16 cellular contexts compared by ENCODE assay signal in the genomic region with DNA sequence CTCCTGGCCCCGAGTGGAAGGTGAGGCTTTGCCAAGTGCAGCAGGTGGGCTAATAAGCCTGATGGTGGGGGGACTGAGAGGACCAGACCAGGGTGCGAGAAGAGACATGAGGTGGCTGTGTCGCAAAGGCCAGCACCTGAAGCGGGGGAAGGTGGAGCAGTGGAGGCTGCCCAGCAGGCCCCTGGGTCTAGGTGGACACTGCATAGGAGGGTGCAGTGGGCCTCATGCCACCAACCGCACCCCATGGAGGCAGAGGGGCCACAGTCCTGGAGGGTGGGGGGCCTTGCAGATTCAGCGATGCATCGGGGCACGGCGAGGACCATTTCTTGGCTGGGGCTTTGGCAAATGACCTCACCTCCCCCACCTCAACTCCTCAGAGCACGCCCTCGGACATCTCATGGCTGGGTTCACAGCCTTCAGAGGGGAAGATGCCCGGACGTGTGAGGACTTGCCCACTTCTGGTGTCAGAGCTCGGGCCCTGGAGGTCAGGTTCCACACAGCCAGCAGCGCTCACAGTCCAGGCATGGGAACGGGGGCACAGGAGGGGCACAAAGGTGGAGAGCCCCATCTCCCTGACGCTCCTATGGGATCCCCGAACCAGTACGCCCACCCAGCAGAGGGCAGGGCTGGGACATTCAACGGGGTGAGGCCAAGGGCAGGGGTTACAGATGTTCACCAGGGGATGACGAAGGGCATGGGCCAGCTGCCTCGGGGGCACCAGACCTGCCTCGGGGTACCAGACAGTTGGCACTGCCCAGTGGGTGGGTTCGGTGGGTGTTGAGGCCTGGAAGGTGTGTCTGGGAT. TPM values are rescaled to one million over a fixed set of nuclear protein-coding genes. Genes with fewer than 3 reads are reported as not detected.
DNase-seq lines count a peak whose midpoint lies in the region; ATAC-seq, FAIRE-seq and TF ChIP-seq lines count a peak whose summit lies in the region.
"Had no signal": no experiment of that assay in that cellular context is flagged by ENCODE, and none has a peak within 500 bp of the region (broad histone marks: within the 10 kb centered on the region; RNA-seq: fewer than 3 reads in every experiment).

No MANE protein-coding gene starts in this region.

- no peak for DNase-seq in activated naive CD4-positive, alpha-beta T cell treated with anti-CD3 and anti-CD28 coated beads, Interleukin-2, amount 50 U/mL, for 72 hours (ENCODE audit: low spot score in 2 of 2)
- DNase-seq in activated naive CD4-positive, alpha-beta T cell treated with Interleukin-2 at 50 U/mL for 16 hours: no peak
- DNase-seq in Panc1 (ENCODE audit: low read depth, low spot score) (no peak), bronchial epithelial cell (ENCODE audit: low read depth) (peak; percentile 40), putamen (ENCODE audit: low spot score) (no peak), nephron progenitor cell (no peak), NOMO-1 treated with dmso at 0.1 percent for 144 hours (lab: John Stamatoyannopoulos, UW; ENCODE audit: unreplicated experiment) (no peak)
- DNase-seq in stimulated activated effector memory CD8-positive, alpha-beta T cell treated with anti-CD3 and anti-CD28 coated beads, Interleukin-12 subunit alpha, Interleukin-12 subunit beta, amount 100 ng/mL, for 72 hours (ENCODE audit: low spot score in 2 of 2): no peak
- DNase-seq: aorta, dorsolateral prefrontal cortex, NCI-H1105 treated with DMSO at 0.1 percent for 48 hours, psoas muscle, T1000 had no signal

- H3K27me3 Mint-ChIP-seq in nephron progenitor cell (ENCODE audit: low read depth, poor library complexity): no peaks in the 10 kb centered on the region

- no peaks in the 10 kb centered on the region for H3K36me3 Mint-ChIP-seq in activated naive CD4-positive, alpha-beta T cell treated with anti-CD3 and anti-CD28 coated beads, Interleukin-2, amount 50 U/mL, for 72 hours
- H3K36me3 Mint-ChIP-seq in stimulated activated effector memory CD8-positive, alpha-beta T cell treated with anti-CD3 and anti-CD28 coated beads, Interleukin-12 subunit alpha, Interleukin-12 subunit beta, amount 100 ng/mL, for 72 hours: peaks cover 30% of the 10 kb centered on the region
- H3K36me3 Mint-ChIP-seq in nephron progenitor cell (ENCODE audit: low read depth): peaks cover 23% of the 10 kb centered on the region

- no peaks in the 10 kb centered on the region for H3K36me3 ChIP-seq in Panc1 (ENCODE audit: control insufficient read depth, insufficient read depth, low read length)
- peaks cover 4% of the 10 kb centered on the region for H3K36me3 ChIP-seq in bronchial epithelial cell (ENCODE audit: control insufficient read depth, insufficient read depth, low read length)

- TF ChIP-seq CTCF in Panc1 (IDR thresholded peaks at IDR 0.05): no peak
- no peak for TF ChIP-seq CTCF in bronchial epithelial cell (IDR thresholded peaks at IDR 0.05; ENCODE audit: insufficient read depth, low read length, severe bottlenecking)
- no peak for TF ChIP-seq CTCF in nephron progenitor cell (IDR thresholded peaks at IDR 0.05)

- H3K27ac Mint-ChIP-seq in activated naive CD4-positive, alpha-beta T cell treated with anti-CD3 and anti-CD28 coated beads, Interleukin-2, amount 50 U/mL, for 72 hours: peak overlapping the region; percentile 86 to 92
- H3K27ac Mint-ChIP-seq in stimulated activated effector memory CD8-positive, alpha-beta T cell treated with anti-CD3 and anti-CD28 coated beads, Interleukin-12 subunit alpha, Interleukin-12 subunit beta, amount 100 ng/mL, for 72 hours: peak overlapping the region; percentile 90
- no peak overlapping the region for H3K27ac Mint-ChIP-seq in nephron progenitor cell

- peak overlapping the region; percentile 61 for H3K4me3 Mint-ChIP-seq in stimulated activated effector memory CD8-positive, alpha-beta T cell treated with anti-CD3 and anti-CD28 coated beads, Interleukin-12 subunit alpha, Interleukin-12 subunit beta, amount 100 ng/mL, for 72 hours
- no peak overlapping the region for H3K4me3 Mint-ChIP-seq in nephron progenitor cell

- intact Hi-C loops in Panc1 (cut with micrococcal nuclease; ENCODE audit: unreplicated experiment): no loop called here

- H3K9me3 ChIP-seq in Panc1 (ENCODE audit: control insufficient read depth, insufficient read depth, low read depth, low read length): no peaks in the 10 kb centered on the region
- H3K9me3 ChIP-seq: Peyer's patch, psoas muscle had no signal

- no peak for FAIRE-seq in bronchial epithelial cell (lab: Jason Lieb, UNC)

- no peak overlapping the region for H3K27ac ChIP-seq in Panc1 (ENCODE audit: low read length)
- H3K27ac ChIP-seq: dorsolateral prefrontal cortex, Peyer's patch, psoas muscle had no signal

- no peak for ATAC-seq in activated naive CD4-positive, alpha-beta T cell treated with anti-CD3 and anti-CD28 coated beads, Interleukin-2, amount 50 U/mL, for 72 hours
- peak; percentile 18; the same call in 1 of the 2 replicates for ATAC-seq in Panc1
- no peak for ATAC-seq in stimulated activated effector memory CD8-positive, alpha-beta T cell treated with anti-CD3 and anti-CD28 coated beads, Interleukin-12 subunit alpha, Interleukin-12 subunit beta, amount 100 ng/mL, for 72 hours

- POLR2A ChIA-PET in Panc1 (lab: Charles Lee): no interaction called here

- H3K4me1 ChIP-seq in Panc1 (ENCODE audit: control insufficient read depth, insufficient read depth, low read length): peaks cover 5% of the 10 kb centered on the region; the same call in 1 of the 2 replicates
- H3K4me1 ChIP-seq: psoas muscle had no signal

- H3K27me3 ChIP-seq in Panc1 (ENCODE audit: control insufficient read depth, insufficient read depth, low read length): no peaks in the 10 kb centered on the region
- H3K27me3 ChIP-seq in bronchial epithelial cell (ENCODE audit: control insufficient read depth, insufficient read depth, low read length): no peaks in the 10 kb centered on the region
- H3K27me3 ChIP-seq: dorsolateral prefrontal cortex, Peyer's patch had no signal

- in situ Hi-C loops in Panc1 (cut with HindIII; ENCODE audit: low pct_unique_long_range_greater_than_20kb, low sequenced_read_pairs): no loop called here

- no peak overlapping the region for H3K4me3 ChIP-seq in Panc1 (ENCODE audit: low read depth in 2 of 2, low read length in 2 of 2)
- H3K4me3 ChIP-seq in bronchial epithelial cell (ENCODE audit: low read depth, low read length): no peak overlapping the region
- H3K4me3 ChIP-seq: dorsolateral prefrontal cortex, Peyer's patch, psoas muscle had no signal

- no TSS peak for BruUV-seq in Panc1 (replicated peaks; lab: Mats Ljungman, UMichigan)

- peaks cover 26% of the 10 kb centered on the region for H3K4me1 Mint-ChIP-seq in stimulated activated effector memory CD8-positive, alpha-beta T cell treated with anti-CD3 and anti-CD28 coated beads, Interleukin-12 subunit alpha, Interleukin-12 subunit beta, amount 100 ng/mL, for 72 hours
- peaks cover 54% of the 10 kb centered on the region for H3K4me1 Mint-ChIP-seq in nephron progenitor cell

- no peaks in the 10 kb centered on the region for H3K9me3 Mint-ChIP-seq in activated naive CD4-positive, alpha-beta T cell treated with anti-CD3 and anti-CD28 coated beads, Interleukin-2, amount 50 U/mL, for 72 hours
- no peaks in the 10 kb centered on the region for H3K9me3 Mint-ChIP-seq in stimulated activated effector memory CD8-positive, alpha-beta T cell treated with anti-CD3 and anti-CD28 coated beads, Interleukin-12 subunit alpha, Interleukin-12 subunit beta, amount 100 ng/mL, for 72 hours
- H3K9me3 Mint-ChIP-seq in nephron progenitor cell: no peaks in the 10 kb centered on the region

- CTCF ChIA-PET in Panc1 (lab: Charles Lee): no interaction called here

RNA-seq across cellular contexts. Expression of gene UBE2G2, which starts 35.4 kb away (rescaled TPM):
- total RNA-seq in activated naive CD4-positive, alpha-beta T cell treated with anti-CD3 and anti-CD28 coated beads, Interleukin-2, amount 50 U/mL, for 72 hours: 100 to 1,000 TPM; 114 to 126 TPM
- total RNA-seq in Panc1 (2021; ENCODE audit: unreplicated experiment) (77.4 TPM), bronchial epithelial cell (67.4 and 70.0 TPM in 2 replicates)
- 69.4 TPM for polyA plus RNA-seq in Panc1 (2012; ENCODE audit: insufficient read length)

RNA-seq across cellular contexts. Expression of gene SUMO3, which starts 51.6 kb away (rescaled TPM):
- 10 to 100 TPM; 72.8 to 81.2 TPM for total RNA-seq in activated naive CD4-positive, alpha-beta T cell treated with anti-CD3 and anti-CD28 coated beads, Interleukin-2, amount 50 U/mL, for 72 hours
- total RNA-seq in Panc1 (2021; ENCODE audit: unreplicated experiment) (41.4 TPM), bronchial epithelial cell (103 and 131 TPM in 2 replicates)
- 55.8 TPM for polyA plus RNA-seq in Panc1 (2012; ENCODE audit: insufficient read length)

RNA-seq across cellular contexts. Expression of gene TSPEAR, which starts 54.8 kb away (rescaled TPM):
- total RNA-seq in activated naive CD4-positive, alpha-beta T cell treated with anti-CD3 and anti-CD28 coated beads, Interleukin-2, amount 50 U/mL, for 72 hours: not detected
- not detected for total RNA-seq in Panc1 (2021; ENCODE audit: unreplicated experiment)
- 1.0 TPM for polyA plus RNA-seq in Panc1 (2012; ENCODE audit: insufficient read length)
- not detected in 2 replicates for total RNA-seq in bronchial epithelial cell
- total RNA-seq: aorta, fibroblast of villous mesenchyme, mononuclear cell, psoas muscle had no signal
- polyA plus RNA-seq: aorta, psoas muscle had no signal
